In the genomic region with DNA sequence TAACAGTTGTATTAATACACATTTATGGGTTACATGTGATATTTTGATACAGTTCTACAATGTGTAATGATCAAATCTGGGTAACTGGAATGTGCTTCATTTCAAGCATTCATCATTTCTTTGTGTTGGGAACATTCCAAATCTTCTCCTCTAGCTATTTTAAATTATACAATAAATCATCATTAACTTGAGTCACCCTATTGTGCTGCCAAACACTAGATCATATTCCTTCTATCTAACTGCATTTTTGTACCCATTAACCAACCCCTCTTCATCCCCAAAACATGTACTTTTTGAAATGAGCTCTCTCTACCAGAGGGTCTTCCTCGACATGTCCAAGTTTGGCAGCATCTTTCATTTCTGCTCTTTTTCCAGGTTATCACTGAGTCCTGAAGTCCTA, we compare ENCODE assay signal across 1 cellular context.
TF ChIP-seq lines count a peak whose summit lies in the region.

No MANE protein-coding gene starts in this region.

TF ChIP-seq in IMR-90, 13 proteins besides CTCF, POLR2A, EP300 and RAD21:
- no peak for TF ChIP-seq RCOR1 (IDR thresholded peaks at IDR 0.05; ENCODE audit: insufficient replicate concordance, low read length)
